In genomic region chr1:8112611-8113256, GRCh38 we compare ENCODE assay signal across 15 cellular contexts.
A peak's percentile ranks its signal among the peaks of the same experiment; 100 is the strongest.
DNase-seq lines count a peak whose midpoint lies in the region; ATAC-seq, FAIRE-seq and TF ChIP-seq lines count a peak whose summit lies in the region.
"Had no signal": no experiment of that assay in that cellular context is flagged by ENCODE, and none has a peak within 500 bp of the region (broad histone marks: within the 10 kb centered on the region; RNA-seq: fewer than 3 reads in every experiment).

No MANE protein-coding gene starts in this region.

- no peak for TF ChIP-seq POLR2A in esophagus squamous epithelium (IDR thresholded peaks at IDR 0.05)

- H3K27me3 ChIP-seq in left ventricle myocardium inferior (ENCODE audit: low read depth) (no peaks in the 10 kb centered on the region), esophagus squamous epithelium (no peaks in the 10 kb centered on the region)
- H3K27me3 ChIP-seq: BLaER1 treated with 17β-estradiol and CSF1 and Interleukin-3, amounts not matched to agents 10 nM and 100 nM; SJCRH30 had no signal

- no peak overlapping the region for H3K4me3 ChIP-seq in left ventricle myocardium inferior
- no peak overlapping the region for H3K4me3 ChIP-seq in esophagus squamous epithelium
- H3K4me3 ChIP-seq: BLaER1 treated with 17β-estradiol and CSF1 and Interleukin-3, amounts not matched to agents 10 nM and 100 nM; SJCRH30 had no signal

- intact Hi-C loops in left ventricle myocardium inferior (cut with micrococcal nuclease) (no loop called here), cardiac septum (cut with DNase I) (no loop called here), esophagus squamous epithelium (cut with DNase I) (no loop called here)

- H3K4me1 ChIP-seq in left ventricle myocardium inferior: peaks cover 39% of the 10 kb centered on the region
- peaks cover 0 to 41% (median 16%) of the 10 kb centered on the region in 3 donors for H3K4me1 ChIP-seq in esophagus squamous epithelium

- DNase-seq in left ventricle myocardium inferior: no peak
- DNase-seq in cardiac septum (ENCODE audit: low spot score): no peak
- DNase-seq in glutamatergic neuron: no peak
- no peak for DNase-seq in osteocyte (ENCODE audit: extremely low spot score, unreplicated experiment)
- DNase-seq in esophagus squamous epithelium (lab: John Stamatoyannopoulos, UW): no peak
- no peak for DNase-seq in germinal center (ENCODE audit: low spot score)
- no peak for DNase-seq in GM19239 (ENCODE audit: insufficient read length, low spot score)
- DNase-seq: 8988T, COR-L47, H7, NCI-H1436 treated with DMSO at 0.1 percent for 48 hours, NCI-H2081 treated with DMSO at 0.1 percent for 48 hours had no signal

- no peak for FAIRE-seq in GM19239 (lab: Jason Lieb, UNC)

- H3K36me3 Mint-ChIP-seq in glutamatergic neuron (ENCODE audit: unreplicated experiment) (peaks cover 4% of the 10 kb centered on the region), osteocyte (ENCODE audit: unreplicated experiment) (peaks cover 3% of the 10 kb centered on the region)

- H3K27ac Mint-ChIP-seq in glutamatergic neuron (ENCODE audit: unreplicated experiment) (peak overlapping the region; percentile 98), osteocyte (ENCODE audit: unreplicated experiment) (peak overlapping the region; percentile 88)

- H3K27ac ChIP-seq in left ventricle myocardium inferior (replicated peaks): peak overlapping the region; percentile 42
- peak overlapping the region in 1 of 4 donors; percentile 56 for H3K27ac ChIP-seq in esophagus squamous epithelium
- H3K27ac ChIP-seq: BLaER1 treated with 17β-estradiol and CSF1 and Interleukin-3, amounts not matched to agents 10 nM and 100 nM; SJCRH30 had no signal

- no peak for ATAC-seq in HG03571 (IDR thresholded peaks at IDR 0.05; ENCODE audit: unreplicated experiment)

- H3K4me3 Mint-ChIP-seq in glutamatergic neuron (ENCODE audit: unreplicated experiment) (no peak overlapping the region), osteocyte (ENCODE audit: unreplicated experiment) (no peak overlapping the region)

- H3K4me1 Mint-ChIP-seq in glutamatergic neuron (ENCODE audit: low read depth, unreplicated experiment) (peaks cover 29% of the 10 kb centered on the region), osteocyte (ENCODE audit: unreplicated experiment) (peaks cover 50% of the 10 kb centered on the region)

- TF ChIP-seq CTCF in left ventricle myocardium inferior (IDR thresholded peaks at IDR 0.05; ENCODE audit: borderline replicate concordance): no peak
- no peak for TF ChIP-seq CTCF in glutamatergic neuron (IDR thresholded peaks at IDR 0.05; ENCODE audit: partially characterized antibody, unreplicated experiment)
- TF ChIP-seq CTCF in osteocyte (IDR thresholded peaks at IDR 0.05): no peak
- no peak for TF ChIP-seq CTCF in esophagus squamous epithelium (IDR thresholded peaks at IDR 0.05)

- 75 to 84% methylated on average over 9 to 11 of the region's 11 CpGs for WGBS in esophagus squamous epithelium, 2 donors

- peaks cover 9% of the 10 kb centered on the region for H3K27me3 Mint-ChIP-seq in glutamatergic neuron (ENCODE audit: unreplicated experiment)
- H3K27me3 Mint-ChIP-seq in osteocyte (ENCODE audit: unreplicated experiment): no peaks in the 10 kb centered on the region

- no peaks in the 10 kb centered on the region for H3K36me3 ChIP-seq in left ventricle myocardium inferior
- no peaks in the 10 kb centered on the region for H3K36me3 ChIP-seq in esophagus squamous epithelium
- H3K36me3 ChIP-seq: BLaER1 treated with 17β-estradiol and CSF1 and Interleukin-3, amounts not matched to agents 10 nM and 100 nM; SJCRH30 had no signal

- peaks cover 14% of the 10 kb centered on the region for H3K9me3 Mint-ChIP-seq in glutamatergic neuron (ENCODE audit: unreplicated experiment)
- H3K9me3 Mint-ChIP-seq in osteocyte (ENCODE audit: unreplicated experiment): no peaks in the 10 kb centered on the region

- H3K9me3 ChIP-seq in left ventricle myocardium inferior (replicated peaks): peaks cover 5% of the 10 kb centered on the region
- H3K9me3 ChIP-seq in esophagus squamous epithelium: no peaks in the 10 kb centered on the region
